In the genomic region with DNA sequence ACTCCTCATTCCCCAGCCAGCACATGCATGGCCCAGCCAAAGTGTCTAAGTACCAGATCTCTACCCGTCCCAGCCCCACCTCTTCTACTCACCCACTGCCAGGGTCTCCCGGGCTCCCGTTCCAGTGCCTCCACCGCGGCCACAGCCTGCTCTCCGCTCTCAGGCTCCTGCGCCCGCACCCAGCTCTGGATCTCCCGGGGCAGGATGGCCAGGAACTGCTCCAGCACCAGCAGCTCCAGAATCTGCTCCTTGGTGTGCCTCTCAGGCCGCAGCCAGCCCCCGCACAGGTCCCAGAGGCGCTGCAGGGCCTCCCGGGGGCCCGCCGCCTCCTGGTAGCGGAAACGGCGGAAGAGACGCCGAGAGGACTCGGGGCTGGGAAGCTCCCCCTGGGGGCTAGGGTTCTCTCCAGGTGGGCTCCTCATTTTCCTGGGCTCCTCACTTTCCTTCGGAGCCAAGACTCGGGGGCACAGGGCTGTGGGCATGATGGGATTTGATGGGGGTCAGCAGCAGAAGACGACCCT, we compare ENCODE assay signal across 19 cellular contexts.
"Had no signal": no experiment of that assay in that cellular context is flagged by ENCODE, and none has a peak within 500 bp of the region (broad histone marks: within the 10 kb centered on the region; RNA-seq: fewer than 3 reads in every experiment).

No MANE protein-coding gene starts in this region.

- H3K27ac Mint-ChIP-seq: activated T-helper 17 cell treated with anti-CD3 and anti-CD28 coated beads, Interleukin-2, amount 50 U/mL, for 72 hours; T-helper 2 cell treated with Interferon-gamma antibody and Interleukin-4, amounts not matched to agents 5 μg/mL and 100 μg/mL, for 36 hours had no signal

- H3K27ac ChIP-seq: ascending aorta, hepatocyte, left lung, ovary, sigmoid colon, stomach, testis, upper lobe of right lung had no signal

- H3K27me3 ChIP-seq: ascending aorta, hepatocyte, ovary, sigmoid colon, stomach, testis, upper lobe of right lung had no signal

- H3K27me3 Mint-ChIP-seq: activated T-helper 17 cell treated with anti-CD3 and anti-CD28 coated beads, Interleukin-2, amount 50 U/mL, for 72 hours had no signal

- H3K9me3 Mint-ChIP-seq: activated T-helper 17 cell treated with anti-CD3 and anti-CD28 coated beads, Interleukin-2, amount 50 U/mL, for 72 hours; T-helper 2 cell treated with Interferon-gamma antibody and Interleukin-4, amounts not matched to agents 5 μg/mL and 100 μg/mL, for 36 hours had no signal

- ATAC-seq: activated CD4-positive, CD25-positive, alpha-beta regulatory T cell treated with anti-CD3 and anti-CD28 coated beads, Interleukin-2, amount 50 U/mL, for 24 hours; activated T-helper 17 cell treated with anti-CD3 and anti-CD28 coated beads, Interleukin-2, amount 50 U/mL, for 72 hours; esophagus mucosa; left lung; mucosa of descending colon; upper lobe of right lung had no signal

- H3K36me3 ChIP-seq: ovary had no signal

- H2AFZ ChIP-seq: hepatocyte had no signal

- H3K4me3 ChIP-seq: ascending aorta, hepatocyte, left lung, mucosa of descending colon, ovary, sigmoid colon, stomach, testis, upper lobe of right lung had no signal

- H3K9me3 ChIP-seq: ascending aorta, left lung, mucosa of descending colon, ovary, sigmoid colon, stomach, testis, upper lobe of right lung had no signal

- DNase-seq: activated CD4-positive, alpha-beta T cell treated with anti-CD3 and anti-CD28 coated beads, Interleukin-2, amount 50 U/mL, for 1 hour; activated naive CD4-positive, alpha-beta T cell treated with Interleukin-2 at 50 U/mL for 16 hours; activated T-cell treated with anti-CD3 and anti-CD28 coated beads for 4 hours; kidney; left lung; mammary epithelial cell; mucosa of descending colon; ovary; sigmoid colon; stimulated activated CD4-positive, alpha-beta T cell treated with anti-CD3 and anti-CD28 coated beads, Interleukin-1b, Interleukin-23, amount 100 ng/mL, for 48 hours; stomach; testis; upper lobe of right lung had no signal
